In the genomic region with DNA sequence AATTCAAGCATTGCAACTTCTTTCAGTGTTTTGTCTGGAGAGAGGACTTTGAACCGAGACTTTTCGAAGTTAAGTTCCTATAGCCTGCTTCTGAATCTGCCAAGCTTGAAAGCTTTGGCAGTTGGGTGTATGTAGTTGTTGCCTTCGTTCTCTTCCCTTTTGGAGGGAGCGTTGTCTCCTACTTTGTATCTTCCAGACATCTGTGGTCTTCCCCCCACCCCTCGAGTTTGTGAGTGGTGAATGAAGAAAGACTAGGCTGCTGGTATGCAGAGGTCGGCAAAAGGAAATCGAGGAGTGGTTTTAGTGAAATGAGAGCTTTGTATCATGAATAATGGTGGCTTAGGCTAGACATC, we compare ENCODE assay signal across 8 cellular contexts. TPM values are rescaled to one million over a fixed set of nuclear protein-coding genes. Genes with fewer than 3 reads are reported as not detected.
DNase-seq lines count a peak whose midpoint lies in the region; ATAC-seq and TF ChIP-seq lines count a peak whose summit lies in the region.

No MANE protein-coding gene starts in this region.

- CTCF ChIA-PET in CD4-positive, alpha-beta memory T cell (lab: Charles Lee; ENCODE audit: partially characterized antibody), result no interaction called here

- peaks cover 40 to 56% (median 49%) of the 10 kb centered on the region in 4 donors for H3K4me1 Mint-ChIP-seq in CD4-positive, alpha-beta memory T cell
- H3K4me1 Mint-ChIP-seq in nephron, result peaks cover 45% of the 10 kb centered on the region

- peak overlapping the region; percentile 84 for H3K9ac ChIP-seq in HUES6 (ENCODE audit: low read length)

- H3K27ac ChIP-seq in CD4-positive, alpha-beta memory T cell (ENCODE audit: low read depth, low read length), result peak overlapping the region; percentile 96
- no peak overlapping the region; the same call in 1 of the 2 replicates for H3K27ac ChIP-seq in HUES6 (ENCODE audit: low read depth, low read length)

- no peaks in the 10 kb centered on the region for H3K36me3 ChIP-seq in CD4-positive, alpha-beta memory T cell (ENCODE audit: insufficient read depth, low read length)
- no peaks in the 10 kb centered on the region for H3K36me3 ChIP-seq in HUES6 (ENCODE audit: control insufficient read depth, insufficient read depth, low read length)

- peaks cover 0 to 12% of the 10 kb centered on the region in 2 donors for H3K36me3 Mint-ChIP-seq in CD4-positive, alpha-beta memory T cell
- no peaks in the 10 kb centered on the region for H3K36me3 Mint-ChIP-seq in nephron (ENCODE audit: low read depth)

- intact Hi-C loops in CD4-positive, alpha-beta memory T cell (cut with micrococcal nuclease), result loop anchor here (1.0 to 10.0 kb wide), 4 partner anchors 9 to 156 kb away; no protein-coding TSS in a partner anchor

- ATAC-seq in GM18858 (IDR thresholded peaks at IDR 0.05; ENCODE audit: unreplicated experiment) (no peak), GM21526 (IDR thresholded peaks at IDR 0.05; ENCODE audit: low FRiP score, unreplicated experiment) (no peak)

- H3K9me3 ChIP-seq in CD4-positive, alpha-beta memory T cell (ENCODE audit: control insufficient read depth in 1 of 2, low read length in 2 of 2), result no peaks in the 10 kb centered on the region
- no peaks in the 10 kb centered on the region for H3K9me3 ChIP-seq in HUES6 (ENCODE audit: control insufficient read depth, insufficient read depth, low read depth, low read length)

- H3K27me3 Mint-ChIP-seq in CD4-positive, alpha-beta memory T cell, result peaks cover 0 to 1% of the 10 kb centered on the region in 2 donors
- H3K27me3 Mint-ChIP-seq in nephron (ENCODE audit: low read depth), result peaks cover 3% of the 10 kb centered on the region

- DNase-seq in CD4-positive, alpha-beta memory T cell, result peak; percentile 18 to 69 (median 33)
- DNase-seq in T1000 (lab: John Stamatoyannopoulos, UW) (peak; percentile 10), epithelial cell of proximal tubule (ENCODE audit: low read depth) (no peak), NCI-H146 (lab: John Stamatoyannopoulos, UW) (no peak)

- TF ChIP-seq CTCF in epithelial cell of proximal tubule (conservative IDR thresholded peaks at IDR 0.05; ENCODE audit: low read depth, low read length) (no peak), nephron (IDR thresholded peaks at IDR 0.05; ENCODE audit: unreplicated experiment in 3 of 3) (no peak)

- H3K9me3 Mint-ChIP-seq in CD4-positive, alpha-beta memory T cell, result no peaks in the 10 kb centered on the region
- H3K9me3 Mint-ChIP-seq in nephron, result no peaks in the 10 kb centered on the region

- peak overlapping the region; percentile 81 to 96 (median 88) for H3K27ac Mint-ChIP-seq in CD4-positive, alpha-beta memory T cell
- H3K27ac Mint-ChIP-seq in nephron, result peak overlapping the region; percentile 87 to 97 (median 95)

- H3K27me3 ChIP-seq in CD4-positive, alpha-beta memory T cell (ENCODE audit: insufficient read depth, low read length), result no peaks in the 10 kb centered on the region
- no peaks in the 10 kb centered on the region for H3K27me3 ChIP-seq in HUES6 (ENCODE audit: control insufficient read depth, insufficient read depth, low read length)

- POLR2A ChIA-PET in CD4-positive, alpha-beta memory T cell (lab: Charles Lee; ENCODE audit: partially characterized antibody), result interaction anchor here (1.0 to 4.3 kb wide), 7 partner anchors 11 to 83 kb away, joined by 3 to 77 read pairs (median 4); no protein-coding TSS in a partner anchor

- peak overlapping the region; percentile 83 to 89 for H3K4me3 ChIP-seq in CD4-positive, alpha-beta memory T cell (ENCODE audit: low read length in 2 of 2)
- H3K4me3 ChIP-seq in HUES6 (ENCODE audit: low read depth, low read length) (peak overlapping the region; percentile 88), epithelial cell of proximal tubule (ENCODE audit: low read depth, low read length) (peak overlapping the region; percentile 90)

- H3K4me1 ChIP-seq in CD4-positive, alpha-beta memory T cell (ENCODE audit: insufficient read depth, low read length), result peaks cover 55% of the 10 kb centered on the region
- H3K4me1 ChIP-seq in HUES6 (ENCODE audit: control insufficient read depth, insufficient read depth, low read length), result peaks cover 38% of the 10 kb centered on the region

- peak overlapping the region; percentile 91 to 99 (median 96) for H3K4me3 Mint-ChIP-seq in CD4-positive, alpha-beta memory T cell
- peak overlapping the region; percentile 95 to 98 (median 97) for H3K4me3 Mint-ChIP-seq in nephron

RNA-seq across cellular contexts. Expression of a gene that starts 1.3 kb away (rescaled TPM):
- total RNA-seq in CD4-positive, alpha-beta memory T cell, result 100 to 1,000 TPM; 175 to 176 TPM
- 10 to 100 TPM; 65.8 to 65.9 TPM for polyA plus RNA-seq in CD4-positive, alpha-beta memory T cell
- 366 and 495 TPM in 2 replicates for total RNA-seq in epithelial cell of proximal tubule

Comparison
In these comparisons a context has a peak if more than half of its experiments do, and no peak if none do; other contexts are left out.
1. DNase-seq: peak in CD4-positive, alpha-beta memory T cell (5 of 5) and T1000 (single experiment); none in epithelial cell of proximal tubule (single experiment) and NCI-H146 (single experiment).
2. Peak in every context shown above with its lines, with median percentiles within 50 percentile points of each other: H3K4me3 ChIP-seq.